In the genomic region with DNA sequence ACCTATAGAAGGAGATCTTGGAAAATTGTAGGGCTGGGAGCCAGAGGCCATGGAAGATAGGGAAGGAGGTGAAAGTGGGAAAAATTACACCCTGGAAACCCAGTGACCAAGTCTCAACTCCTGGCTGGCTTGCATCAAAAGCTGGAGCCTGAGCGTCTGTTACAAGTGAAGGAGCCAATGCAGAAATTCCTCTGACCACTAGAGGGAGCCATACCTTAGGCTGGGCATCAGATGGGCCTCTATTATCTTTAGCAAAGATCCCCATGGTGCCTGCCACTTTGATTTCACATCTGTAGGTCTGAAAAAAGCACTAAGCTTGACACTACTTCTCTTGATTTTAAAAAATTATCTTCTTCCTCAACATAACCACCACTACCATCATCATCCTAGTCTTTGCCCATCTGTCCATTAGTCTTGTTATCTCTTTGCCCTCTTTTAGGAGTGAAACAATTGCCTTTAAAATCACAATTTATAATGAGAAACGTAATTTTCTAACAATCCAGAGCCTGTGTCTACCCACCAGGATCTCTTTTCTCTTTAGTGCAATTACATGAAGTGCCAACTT, we compare ENCODE assay signal across 9 cellular contexts.
DNase-seq lines count a peak whose midpoint lies in the region; ATAC-seq, FAIRE-seq and TF ChIP-seq lines count a peak whose summit lies in the region.
"Had no signal": no experiment of that assay in that cellular context is flagged by ENCODE, and none has a peak within 500 bp of the region (broad histone marks: within the 10 kb centered on the region; RNA-seq: fewer than 3 reads in every experiment).

No MANE protein-coding gene starts in this region.

- POLR2A ChIA-PET in CD8-positive, alpha-beta memory T cell (lab: Charles Lee): no interaction called here

- peak; percentile 40 for FAIRE-seq in GM19239 (lab: Jason Lieb, UNC)
- FAIRE-seq: TTC549 had no signal

- ATAC-seq in HG03196 (IDR thresholded peaks at IDR 0.05; ENCODE audit: unreplicated experiment) (peak; percentile 77), lung (ENCODE audit: insufficient read depth, low FRiP score) (peak; percentile 40)
- peak; percentile 48 for ATAC-seq in stimulated activated memory B cell treated with anti-CD40 and anti-IgM and Interleukin-4, amounts not matched to agents 10 μg/mL and 1 μg/mL and 100 μg/mL, for 72 hours

- WGBS in lung, 2 donors: 27 to 35% methylated on average over 2 of the region's 2 CpGs

- intact Hi-C loops in dorsolateral prefrontal cortex (cut with DNase I): loop anchor here (2.0 to 5.0 kb wide), 2 partner anchors 329 to 472 kb away; partner anchors contain the start of gene SMIM20 (in 1 of the 2)

- TF ChIP-seq CTCF in dorsolateral prefrontal cortex (IDR thresholded peaks at IDR 0.05 in 54 of 56, conservative IDR thresholded peaks at IDR 0.05 in 2 of 56; ENCODE audit: low read depth in 1 of 56, partially characterized antibody in 56 of 56): peak; percentile 76 to 93 (median 87)
- TF ChIP-seq CTCF in lung (IDR thresholded peaks at IDR 0.05; ENCODE audit: control extremely low read depth, extremely low read depth): peak; percentile 56

- H3K4me3 ChIP-seq in CD8-positive, alpha-beta memory T cell (ENCODE audit: low read length): no peak overlapping the region
- H3K4me3 ChIP-seq in dorsolateral prefrontal cortex (no peak overlapping the region), lung (no peak overlapping the region)

- H3K4me3 Mint-ChIP-seq in CD8-positive, alpha-beta memory T cell: no peak overlapping the region
- no peak overlapping the region for H3K4me3 Mint-ChIP-seq in stimulated activated memory B cell treated with anti-CD40 and anti-IgM and Interleukin-4, amounts not matched to agents 10 μg/mL and 1 μg/mL and 100 μg/mL, for 72 hours

- H3K36me3 ChIP-seq in CD8-positive, alpha-beta memory T cell (ENCODE audit: insufficient read depth, low read length): no peaks in the 10 kb centered on the region
- no peaks in the 10 kb centered on the region for H3K36me3 ChIP-seq in lung (ENCODE audit: control insufficient read depth in 2 of 2, insufficient read depth in 2 of 2, low read length in 2 of 2)

- H3K27ac Mint-ChIP-seq in CD8-positive, alpha-beta memory T cell: peak overlapping the region in 1 of 8 donors; percentile 87
- no peak overlapping the region for H3K27ac Mint-ChIP-seq in stimulated activated memory B cell treated with anti-CD40 and anti-IgM and Interleukin-4, amounts not matched to agents 10 μg/mL and 1 μg/mL and 100 μg/mL, for 72 hours

- H3K36me3 Mint-ChIP-seq in CD8-positive, alpha-beta memory T cell: peaks cover 0 to 10% (median 0%) of the 10 kb centered on the region in 3 donors
- H3K36me3 Mint-ChIP-seq in stimulated activated memory B cell treated with anti-CD40 and anti-IgM and Interleukin-4, amounts not matched to agents 10 μg/mL and 1 μg/mL and 100 μg/mL, for 72 hours: peaks cover 5% of the 10 kb centered on the region

- no peaks in the 10 kb centered on the region for H3K4me1 Mint-ChIP-seq in CD8-positive, alpha-beta memory T cell
- no peaks in the 10 kb centered on the region for H3K4me1 Mint-ChIP-seq in stimulated activated memory B cell treated with anti-CD40 and anti-IgM and Interleukin-4, amounts not matched to agents 10 μg/mL and 1 μg/mL and 100 μg/mL, for 72 hours

- DNase-seq in CD8-positive, alpha-beta memory T cell: peak; percentile 14 to 57 (median 25)
- DNase-seq in GM19239 (ENCODE audit: insufficient read length, low spot score): peak; percentile 73
- peak; percentile 43 for DNase-seq in NCI-H2196 treated with DMSO at 0.1 percent for 48 hours (lab: John Stamatoyannopoulos, UW; ENCODE audit: unreplicated experiment)
- peak; percentile 14 for DNase-seq in activated CD4-positive, CD25-positive, alpha-beta regulatory T cell treated with anti-CD3 and anti-CD28 coated beads, Interleukin-2, amount 50 U/mL, for 16 hours (ENCODE audit: low read depth, low spot score)
- DNase-seq in dorsolateral prefrontal cortex: peak in 5 of 10 donors; percentile 44 to 80 (median 67)
- peak; percentile 79 for DNase-seq in lung (ENCODE audit: low spot score)

- H3K9me3 ChIP-seq in CD8-positive, alpha-beta memory T cell (ENCODE audit: low read length): no peaks in the 10 kb centered on the region
- no peaks in the 10 kb centered on the region for H3K9me3 ChIP-seq in lung (ENCODE audit: control insufficient read depth in 2 of 2, insufficient read depth in 1 of 2, low read length in 1 of 2)

- no peaks in the 10 kb centered on the region for H3K27me3 ChIP-seq in CD8-positive, alpha-beta memory T cell (ENCODE audit: insufficient read depth, low read length, poor library complexity, severe bottlenecking)
- H3K27me3 ChIP-seq in dorsolateral prefrontal cortex (no peaks in the 10 kb centered on the region), lung (ENCODE audit: control insufficient read depth, insufficient read depth) (no peaks in the 10 kb centered on the region)

- CTCF ChIA-PET in CD8-positive, alpha-beta memory T cell (lab: Charles Lee): interaction anchor here (0.9 to 1.2 kb wide), 2 partner anchors 11 to 14 kb away, joined by 3 to 4 read pairs; no protein-coding TSS in a partner anchor

- peaks cover 0 to 9% (median 7%) of the 10 kb centered on the region in 5 donors for H3K9me3 Mint-ChIP-seq in CD8-positive, alpha-beta memory T cell
- peaks cover 5% of the 10 kb centered on the region for H3K9me3 Mint-ChIP-seq in stimulated activated memory B cell treated with anti-CD40 and anti-IgM and Interleukin-4, amounts not matched to agents 10 μg/mL and 1 μg/mL and 100 μg/mL, for 72 hours

- no peak overlapping the region for H3K27ac ChIP-seq in CD8-positive, alpha-beta memory T cell (ENCODE audit: low read depth, low read length)
- H3K27ac ChIP-seq in dorsolateral prefrontal cortex (peak overlapping the region in 29 of 59 donors; percentile 2 to 71 (median 34)), lung (ENCODE audit: low read depth in 1 of 2, low read length in 1 of 2) (peak overlapping the region in 1 of 2 donors; percentile 20)

- peaks cover 0 to 7% of the 10 kb centered on the region in 2 donors for H3K27me3 Mint-ChIP-seq in CD8-positive, alpha-beta memory T cell
- no peaks in the 10 kb centered on the region for H3K27me3 Mint-ChIP-seq in stimulated activated memory B cell treated with anti-CD40 and anti-IgM and Interleukin-4, amounts not matched to agents 10 μg/mL and 1 μg/mL and 100 μg/mL, for 72 hours

- H3K4me1 ChIP-seq in CD8-positive, alpha-beta memory T cell (ENCODE audit: insufficient read depth, low read length): no peaks in the 10 kb centered on the region
- peaks cover 0 to 2% of the 10 kb centered on the region in 2 donors for H3K4me1 ChIP-seq in lung (ENCODE audit: control insufficient read depth in 2 of 2, insufficient read depth in 2 of 2, low read length in 2 of 2)
